ENCODE assay signal across 2 cellular contexts in the genomic region with DNA sequence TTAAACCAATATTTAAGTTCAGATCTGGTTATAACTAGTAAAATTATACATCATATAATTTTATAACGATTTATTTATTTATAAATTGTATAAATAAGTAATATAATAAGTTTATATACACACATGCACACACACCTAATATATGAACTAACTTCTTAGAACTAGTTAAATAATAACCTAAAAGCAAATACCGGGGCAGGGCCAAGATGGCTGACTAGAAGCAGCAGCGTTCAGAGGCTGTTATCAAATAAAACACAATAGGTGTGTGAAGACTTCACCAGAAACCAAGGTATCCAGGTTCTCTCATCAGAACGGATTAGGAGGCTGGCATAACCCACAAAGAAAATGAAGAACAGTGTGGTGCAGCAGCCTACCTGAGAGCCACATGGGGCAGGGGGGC.
TF ChIP-seq lines count a peak whose summit lies in the region.

No MANE protein-coding gene starts in this region.

TF ChIP-seq in HepG2, 621 proteins besides CTCF, POLR2A, EP300 and RAD21:
- TF ChIP-seq FOXO1 (CRISPR knock-in tag; IDR thresholded peaks at IDR 0.05) (no peak), MIXL1 (CRISPR knock-in tag; IDR thresholded peaks at IDR 0.05) (no peak)
TF ChIP-seq in HepG2: peak in this region for 0.

TF ChIP-seq in H1, 55 proteins besides CTCF, POLR2A, EP300 and RAD21:
- no peak for TF ChIP-seq KDM5A (IDR thresholded peaks at IDR 0.05; ENCODE audit: low read length)
- TF ChIP-seq SRF (IDR thresholded peaks at IDR 0.05; ENCODE audit: low read depth, low read length): no peak
- TF ChIP-seq FOSL1 (IDR thresholded peaks at IDR 0.05; ENCODE audit: insufficient read depth, low read depth, low read length): no peak
- no peak for TF ChIP-seq POU5F1 (IDR thresholded peaks at IDR 0.05; ENCODE audit: low read depth, low read length)
- TF ChIP-seq TEAD4 (IDR thresholded peaks at IDR 0.05; ENCODE audit: low read depth, low read length): no peak
- no peak for TF ChIP-seq SIX5 (IDR thresholded peaks at IDR 0.05; ENCODE audit: low read depth, low read length)
- no peak for TF ChIP-seq KDM1A (IDR thresholded peaks at IDR 0.05; ENCODE audit: borderline replicate concordance, low read length)
- no peak for TF ChIP-seq SP1 (IDR thresholded peaks at IDR 0.05; ENCODE audit: low read depth, low read length)
- TF ChIP-seq, protein P1, sequence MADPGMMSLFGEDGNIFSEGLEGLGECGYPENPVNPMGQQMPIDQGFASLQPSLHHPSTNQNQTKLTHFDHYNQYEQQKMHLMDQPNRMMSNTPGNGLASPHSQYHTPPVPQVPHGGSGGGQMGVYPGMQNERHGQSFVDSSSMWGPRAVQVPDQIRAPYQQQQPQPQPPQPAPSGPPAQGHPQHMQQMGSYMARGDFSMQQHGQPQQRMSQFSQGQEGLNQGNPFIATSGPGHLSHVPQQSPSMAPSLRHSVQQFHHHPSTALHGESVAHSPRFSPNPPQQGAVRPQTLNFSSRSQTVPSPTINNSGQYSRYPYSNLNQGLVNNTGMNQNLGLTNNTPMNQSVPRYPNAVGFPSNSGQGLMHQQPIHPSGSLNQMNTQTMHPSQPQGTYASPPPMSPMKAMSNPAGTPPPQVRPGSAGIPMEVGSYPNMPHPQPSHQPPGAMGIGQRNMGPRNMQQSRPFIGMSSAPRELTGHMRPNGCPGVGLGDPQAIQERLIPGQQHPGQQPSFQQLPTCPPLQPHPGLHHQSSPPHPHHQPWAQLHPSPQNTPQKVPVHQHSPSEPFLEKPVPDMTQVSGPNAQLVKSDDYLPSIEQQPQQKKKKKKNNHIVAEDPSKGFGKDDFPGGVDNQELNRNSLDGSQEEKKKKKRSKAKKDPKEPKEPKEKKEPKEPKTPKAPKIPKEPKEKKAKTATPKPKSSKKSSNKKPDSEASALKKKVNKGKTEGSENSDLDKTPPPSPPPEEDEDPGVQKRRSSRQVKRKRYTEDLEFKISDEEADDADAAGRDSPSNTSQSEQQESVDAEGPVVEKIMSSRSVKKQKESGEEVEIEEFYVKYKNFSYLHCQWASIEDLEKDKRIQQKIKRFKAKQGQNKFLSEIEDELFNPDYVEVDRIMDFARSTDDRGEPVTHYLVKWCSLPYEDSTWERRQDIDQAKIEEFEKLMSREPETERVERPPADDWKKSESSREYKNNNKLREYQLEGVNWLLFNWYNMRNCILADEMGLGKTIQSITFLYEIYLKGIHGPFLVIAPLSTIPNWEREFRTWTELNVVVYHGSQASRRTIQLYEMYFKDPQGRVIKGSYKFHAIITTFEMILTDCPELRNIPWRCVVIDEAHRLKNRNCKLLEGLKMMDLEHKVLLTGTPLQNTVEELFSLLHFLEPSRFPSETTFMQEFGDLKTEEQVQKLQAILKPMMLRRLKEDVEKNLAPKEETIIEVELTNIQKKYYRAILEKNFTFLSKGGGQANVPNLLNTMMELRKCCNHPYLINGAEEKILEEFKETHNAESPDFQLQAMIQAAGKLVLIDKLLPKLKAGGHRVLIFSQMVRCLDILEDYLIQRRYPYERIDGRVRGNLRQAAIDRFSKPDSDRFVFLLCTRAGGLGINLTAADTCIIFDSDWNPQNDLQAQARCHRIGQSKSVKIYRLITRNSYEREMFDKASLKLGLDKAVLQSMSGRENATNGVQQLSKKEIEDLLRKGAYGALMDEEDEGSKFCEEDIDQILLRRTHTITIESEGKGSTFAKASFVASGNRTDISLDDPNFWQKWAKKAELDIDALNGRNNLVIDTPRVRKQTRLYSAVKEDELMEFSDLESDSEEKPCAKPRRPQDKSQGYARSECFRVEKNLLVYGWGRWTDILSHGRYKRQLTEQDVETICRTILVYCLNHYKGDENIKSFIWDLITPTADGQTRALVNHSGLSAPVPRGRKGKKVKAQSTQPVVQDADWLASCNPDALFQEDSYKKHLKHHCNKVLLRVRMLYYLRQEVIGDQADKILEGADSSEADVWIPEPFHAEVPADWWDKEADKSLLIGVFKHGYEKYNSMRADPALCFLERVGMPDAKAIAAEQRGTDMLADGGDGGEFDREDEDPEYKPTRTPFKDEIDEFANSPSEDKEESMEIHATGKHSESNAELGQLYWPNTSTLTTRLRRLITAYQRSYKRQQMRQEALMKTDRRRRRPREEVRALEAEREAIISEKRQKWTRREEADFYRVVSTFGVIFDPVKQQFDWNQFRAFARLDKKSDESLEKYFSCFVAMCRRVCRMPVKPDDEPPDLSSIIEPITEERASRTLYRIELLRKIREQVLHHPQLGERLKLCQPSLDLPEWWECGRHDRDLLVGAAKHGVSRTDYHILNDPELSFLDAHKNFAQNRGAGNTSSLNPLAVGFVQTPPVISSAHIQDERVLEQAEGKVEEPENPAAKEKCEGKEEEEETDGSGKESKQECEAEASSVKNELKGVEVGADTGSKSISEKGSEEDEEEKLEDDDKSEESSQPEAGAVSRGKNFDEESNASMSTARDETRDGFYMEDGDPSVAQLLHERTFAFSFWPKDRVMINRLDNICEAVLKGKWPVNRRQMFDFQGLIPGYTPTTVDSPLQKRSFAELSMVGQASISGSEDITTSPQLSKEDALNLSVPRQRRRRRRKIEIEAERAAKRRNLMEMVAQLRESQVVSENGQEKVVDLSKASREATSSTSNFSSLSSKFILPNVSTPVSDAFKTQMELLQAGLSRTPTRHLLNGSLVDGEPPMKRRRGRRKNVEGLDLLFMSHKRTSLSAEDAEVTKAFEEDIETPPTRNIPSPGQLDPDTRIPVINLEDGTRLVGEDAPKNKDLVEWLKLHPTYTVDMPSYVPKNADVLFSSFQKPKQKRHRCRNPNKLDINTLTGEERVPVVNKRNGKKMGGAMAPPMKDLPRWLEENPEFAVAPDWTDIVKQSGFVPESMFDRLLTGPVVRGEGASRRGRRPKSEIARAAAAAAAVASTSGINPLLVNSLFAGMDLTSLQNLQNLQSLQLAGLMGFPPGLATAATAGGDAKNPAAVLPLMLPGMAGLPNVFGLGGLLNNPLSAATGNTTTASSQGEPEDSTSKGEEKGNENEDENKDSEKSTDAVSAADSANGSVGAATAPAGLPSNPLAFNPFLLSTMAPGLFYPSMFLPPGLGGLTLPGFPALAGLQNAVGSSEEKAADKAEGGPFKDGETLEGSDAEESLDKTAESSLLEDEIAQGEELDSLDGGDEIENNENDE (IDR thresholded peaks at IDR 0.05; ENCODE audit: insufficient replicate concordance, low read length): no peak
- no peak for TF ChIP-seq BRCA1 (IDR thresholded peaks at IDR 0.05; ENCODE audit: low read depth, low read length)
- TF ChIP-seq GTF2F1 (IDR thresholded peaks at IDR 0.05; ENCODE audit: borderline replicate concordance, low read depth, low read length): no peak
- TF ChIP-seq NRF1 (IDR thresholded peaks at IDR 0.05; ENCODE audit: low read depth, low read length): no peak
- TF ChIP-seq, protein P2, sequence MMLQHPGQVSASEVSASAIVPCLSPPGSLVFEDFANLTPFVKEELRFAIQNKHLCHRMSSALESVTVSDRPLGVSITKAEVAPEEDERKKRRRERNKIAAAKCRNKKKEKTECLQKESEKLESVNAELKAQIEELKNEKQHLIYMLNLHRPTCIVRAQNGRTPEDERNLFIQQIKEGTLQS (IDR thresholded peaks at IDR 0.05; ENCODE audit: insufficient read depth, low read depth, low read length): no peak
- TF ChIP-seq JUN (IDR thresholded peaks at IDR 0.05; ENCODE audit: low read depth, low read length): no peak
- TF ChIP-seq RXRA (IDR thresholded peaks at IDR 0.05; ENCODE audit: insufficient read depth, low read depth, low read length): no peak
- no peak for TF ChIP-seq SP4 (IDR thresholded peaks at IDR 0.05; ENCODE audit: low read length)
- no peak for TF ChIP-seq SAP30 (IDR thresholded peaks at IDR 0.05; ENCODE audit: insufficient read depth, insufficient replicate concordance, low read length)
